ENCODE assay signal across 17 cellular contexts in genomic region chr9:33649463-33649862, GRCh38.
"Had no signal": no experiment of that assay in that cellular context is flagged by ENCODE, and none has a peak within 500 bp of the region (broad histone marks: within the 10 kb centered on the region; RNA-seq: fewer than 3 reads in every experiment).

No MANE protein-coding gene starts in this region.

- ATAC-seq: activated CD4-positive, alpha-beta T cell treated with anti-CD3 and anti-CD28 coated beads for 36 hours; body of pancreas; gastroesophageal sphincter; left ventricle myocardium superior; upper lobe of right lung had no signal

- H3K9me3 Mint-ChIP-seq: activated T-cell treated with anti-CD3 and anti-CD28 coated beads, Interleukin-2, amount 50 U/mL, for 24 hours; neural crest cell had no signal

- H3K4me3 Mint-ChIP-seq: activated CD4-positive, alpha-beta T cell treated with anti-CD3 and anti-CD28 coated beads for 36 hours; activated T-cell treated with anti-CD3 and anti-CD28 coated beads, Interleukin-2, amount 50 U/mL, for 24 hours; neural crest cell had no signal

- DNase-seq: activated CD4-positive, alpha-beta T cell treated with anti-CD3 and anti-CD28 coated beads for 36 hours; activated gamma-delta T cell treated with Interleukin-2 at 50 U/mL for 16 hours; activated T-cell treated with anti-CD3 and anti-CD28 coated beads, Interleukin-2, amount 50 U/mL, for 24 hours; body of pancreas; central memory CD4-positive, alpha-beta T cell; cortex of kidney; effector CD8-positive, alpha-beta T cell; left ventricle myocardium superior; mesenchymal stem cell; ovary; sigmoid colon; stimulated activated CD4-positive, alpha-beta T cell treated with anti-CD3 and anti-CD28 coated beads, Interleukin-2, amount 100 ng/mL, for 24 hours; stimulated activated naive CD4-positive, alpha-beta T cell treated with Interleukin-2 at 50 U/mL for 16 hours; T1000; upper lobe of right lung had no signal

- H3K27ac Mint-ChIP-seq: activated CD4-positive, alpha-beta T cell treated with anti-CD3 and anti-CD28 coated beads for 36 hours; activated T-cell treated with anti-CD3 and anti-CD28 coated beads, Interleukin-2, amount 50 U/mL, for 24 hours had no signal
